Comparison of ENCODE assay signal across 8 cellular contexts in the genomic region with DNA sequence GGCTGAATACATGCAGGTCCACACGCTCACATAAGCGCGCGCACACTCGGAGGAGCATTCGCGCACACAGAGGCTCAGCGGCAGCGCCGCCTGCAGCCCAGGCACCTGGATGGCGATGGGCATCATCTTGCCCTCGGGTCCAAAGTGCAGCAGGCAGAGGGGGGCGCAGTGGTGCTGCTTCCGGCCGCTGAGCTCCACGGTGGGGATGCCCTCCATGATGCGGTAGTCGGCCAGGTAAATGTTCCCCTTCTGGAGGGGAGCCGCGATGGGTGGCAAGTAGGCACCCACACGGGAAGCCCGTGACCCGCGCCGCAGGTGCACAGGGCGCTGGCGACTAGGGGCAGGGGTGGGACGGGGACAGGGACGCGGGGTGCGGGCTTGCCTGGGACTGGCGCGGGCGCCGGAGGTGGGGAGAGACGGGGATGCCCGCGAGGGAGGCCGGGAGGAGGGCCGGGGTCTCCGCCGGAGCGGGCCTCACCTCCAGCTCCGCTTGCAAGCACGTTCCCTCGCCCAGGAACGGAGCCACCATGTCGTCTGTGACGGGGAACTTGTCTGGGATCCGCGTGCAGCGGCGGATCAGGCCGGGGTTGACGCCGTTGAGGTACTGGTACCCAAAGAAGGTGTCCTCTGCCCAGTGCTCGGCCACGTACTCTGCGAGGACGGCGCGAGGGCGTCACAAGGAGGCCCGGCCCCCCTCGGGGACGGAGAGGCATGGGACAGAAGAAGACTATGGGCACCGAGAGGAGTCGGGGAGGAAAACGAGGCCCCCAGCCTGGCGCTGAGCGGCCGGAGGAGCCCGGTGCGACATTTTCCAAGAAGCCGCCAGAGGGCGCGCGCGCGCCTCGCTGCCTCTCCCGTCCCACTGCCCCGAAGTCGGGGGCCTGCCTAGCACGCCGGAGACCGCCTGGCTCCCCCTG. TPM values are rescaled to one million over a fixed set of nuclear protein-coding genes. Genes with fewer than 3 reads are reported as not detected.
DNase-seq lines count a peak whose midpoint lies in the region; ATAC-seq and TF ChIP-seq lines count a peak whose summit lies in the region.

No MANE protein-coding gene starts in this region.

- no peak overlapping the region for H3K27ac ChIP-seq in DOHH2 (ENCODE audit: low read depth, low read length)

- H3K79me2 ChIP-seq in DOHH2 (ENCODE audit: control insufficient read depth, low read length), result no peaks in the 10 kb centered on the region

- ATAC-seq in HG02943 (IDR thresholded peaks at IDR 0.05; ENCODE audit: low read depth, unreplicated experiment) (peak; percentile 81), GM19395 (IDR thresholded peaks at IDR 0.05; ENCODE audit: unreplicated experiment) (no peak)

- H3K27me3 Mint-ChIP-seq in activated CD4-positive, alpha-beta memory T cell treated with anti-CD3 and anti-CD28 coated beads for 36 hours, result peaks cover 10% of the 10 kb centered on the region

- peaks cover 13% of the 10 kb centered on the region for H3K4me1 ChIP-seq in DOHH2 (ENCODE audit: control insufficient read depth, low read length)

- peaks cover 15% of the 10 kb centered on the region for H3K27me3 ChIP-seq in DOHH2 (ENCODE audit: control insufficient read depth, low read length)

- H3K4me3 ChIP-seq in DOHH2 (ENCODE audit: low read length), result peak overlapping the region; percentile 79

- H4K20me1 ChIP-seq in DOHH2 (ENCODE audit: control insufficient read depth, insufficient read depth, low read depth, low read length), result no peaks in the 10 kb centered on the region

- peak; percentile 66 to 88 for DNase-seq in NCI-H526 (lab: John Stamatoyannopoulos, UW)
- DNase-seq in activated CD4-positive, alpha-beta memory T cell treated with anti-CD3 and anti-CD28 coated beads for 36 hours, result peak; percentile 89
- peak; percentile 72 for DNase-seq in effector CD4-positive, alpha-beta T cell
- DNase-seq in medulla oblongata (ENCODE audit: extremely low spot score), result peak; percentile 69
- peak; percentile 61 to 67 (median 66) for DNase-seq in stimulated activated CD4-positive, alpha-beta T cell treated with anti-CD3 and anti-CD28 coated beads, TNF-alpha, amount 100 ng/mL, for 4 hours (ENCODE audit: low read depth in 3 of 3)

- CTCF ChIA-PET in activated CD4-positive, alpha-beta memory T cell treated with anti-CD3 and anti-CD28 coated beads for 36 hours (lab: Charles Lee), result interaction anchor here (0.7 to 12.2 kb wide), 25 partner anchors 9 to 246 kb away, joined by 3 to 298 read pairs (median 3); a partner anchor contains a TSS

- peaks cover 11% of the 10 kb centered on the region for H3K36me3 Mint-ChIP-seq in activated CD4-positive, alpha-beta memory T cell treated with anti-CD3 and anti-CD28 coated beads for 36 hours

- no peaks in the 10 kb centered on the region for H3K9me2 ChIP-seq in DOHH2 (replicated peaks; ENCODE audit: control insufficient read depth, low read length)

- peak overlapping the region; percentile 81 for H3K27ac Mint-ChIP-seq in activated CD4-positive, alpha-beta memory T cell treated with anti-CD3 and anti-CD28 coated beads for 36 hours

- intact Hi-C loops in activated CD4-positive, alpha-beta memory T cell treated with anti-CD3 and anti-CD28 coated beads for 36 hours (cut with micrococcal nuclease), result loop anchor here (1.0 to 2.0 kb wide), 2 partner anchors 19 to 40 kb away; no protein-coding TSS in a partner anchor

- H3K36me3 ChIP-seq in DOHH2 (ENCODE audit: control insufficient read depth, low read length), result no peaks in the 10 kb centered on the region

- no peaks in the 10 kb centered on the region for H3F3A ChIP-seq in DOHH2 (ENCODE audit: control insufficient read depth, insufficient read depth)

- H3K9me3 Mint-ChIP-seq in activated CD4-positive, alpha-beta memory T cell treated with anti-CD3 and anti-CD28 coated beads for 36 hours, result no peaks in the 10 kb centered on the region

- peak overlapping the region; percentile 91 for H3K4me2 ChIP-seq in DOHH2 (ENCODE audit: low read length)

- TF ChIP-seq CTCF in DOHH2 (IDR thresholded peaks at IDR 0.05; ENCODE audit: low read depth, low read length, poor library complexity, severe bottlenecking), result peak; percentile 74

- H3K4me3 Mint-ChIP-seq in activated CD4-positive, alpha-beta memory T cell treated with anti-CD3 and anti-CD28 coated beads for 36 hours, result peak overlapping the region; percentile 93

- POLR2A ChIA-PET in activated CD4-positive, alpha-beta memory T cell treated with anti-CD3 and anti-CD28 coated beads for 36 hours (lab: Charles Lee), result interaction anchor here (0.9 to 1.9 kb wide), 4 partner anchors 72 to 107 kb away, joined by 3 to 4 read pairs (median 4); a partner anchor contains a TSS

- no peaks in the 10 kb centered on the region for H3K9me3 ChIP-seq in DOHH2 (ENCODE audit: control insufficient read depth, insufficient read depth, low read length)

- H3K4me1 Mint-ChIP-seq in activated CD4-positive, alpha-beta memory T cell treated with anti-CD3 and anti-CD28 coated beads for 36 hours (ENCODE audit: low read depth), result peaks cover 13% of the 10 kb centered on the region

RNA-seq across cellular contexts. Expression of a gene that starts 8.0 kb away (rescaled TPM):
- total RNA-seq in activated CD4-positive, alpha-beta memory T cell treated with anti-CD3 and anti-CD28 coated beads for 36 hours, result 1 to 10 TPM; 2.1 to 2.3 TPM

RNA-seq across cellular contexts. Expression of a gene that starts 38.8 kb away (rescaled TPM):
- under 1 TPM; 0.12 TPM for total RNA-seq in activated CD4-positive, alpha-beta memory T cell treated with anti-CD3 and anti-CD28 coated beads for 36 hours

RNA-seq across cellular contexts. Expression of a gene that starts 40.7 kb away (rescaled TPM):
- not detected for total RNA-seq in activated CD4-positive, alpha-beta memory T cell treated with anti-CD3 and anti-CD28 coated beads for 36 hours

RNA-seq across cellular contexts. Expression of a gene that starts 44.4 kb away (rescaled TPM):
- 1 to 10 TPM; 2.5 to 2.8 TPM for total RNA-seq in activated CD4-positive, alpha-beta memory T cell treated with anti-CD3 and anti-CD28 coated beads for 36 hours
